Comparison of ENCODE assay signal across 10 cellular contexts in genomic region chr17:40035162-40035559, GRCh38. TPM values are rescaled to one million over a fixed set of nuclear protein-coding genes. Genes with fewer than 3 reads are reported as not detected.
A peak's percentile ranks its signal among the peaks of the same experiment; 100 is the strongest.
DNase-seq lines count a peak whose midpoint lies in the region; ATAC-seq and TF ChIP-seq lines count a peak whose summit lies in the region.
"Had no signal": no experiment of that assay in that cellular context is flagged by ENCODE, and none has a peak within 500 bp of the region (broad histone marks: within the 10 kb centered on the region; RNA-seq: fewer than 3 reads in every experiment).

No MANE protein-coding gene starts in this region.

- WGBS in esophagus squamous epithelium, 2 donors, result 78% methylated on average over 3 of the region's 12 CpGs; no CpG with 5 or more reads in 1 of the 2 donors
- 20 to 40% methylated on average over 1 to 12 of the region's 12 CpGs for WGBS in testis, 2 donors
- WGBS in thyroid gland, 2 donors, result 73 to 74% methylated on average over 4 to 10 of the region's 12 CpGs

- peak overlapping the region; percentile 65 for H3K9ac ChIP-seq in NT2/D1 (ENCODE audit: insufficient read length, low read depth)

- H3K27me3 ChIP-seq in NT2/D1 (ENCODE audit: insufficient read depth, insufficient read length) (no peaks in the 10 kb centered on the region), esophagus squamous epithelium (no peaks in the 10 kb centered on the region), testis (no peaks in the 10 kb centered on the region), thyroid gland (no peaks in the 10 kb centered on the region)

- H3K27ac ChIP-seq in esophagus squamous epithelium (no peak overlapping the region), testis (no peak overlapping the region), thyroid gland (no peak overlapping the region)

- POLR2A ChIA-PET in naive thymus-derived CD8-positive, alpha-beta T cell (lab: Charles Lee), result interaction anchor here (0.9 kb wide), 1 partner anchor 19 kb away, joined by 3 read pairs; the partner anchor contains the start of gene MED24

- TF ChIP-seq POLR2A in esophagus squamous epithelium (IDR thresholded peaks at IDR 0.05) (no peak), testis (IDR thresholded peaks at IDR 0.05) (no peak), thyroid gland (IDR thresholded peaks at IDR 0.05) (no peak)

- no peaks in the 10 kb centered on the region for H3K9me3 Mint-ChIP-seq in activated CD4-positive, alpha-beta T cell treated with anti-CD3 and anti-CD28 coated beads, Interleukin-2, amount 10 ng/mL, durations not matched to agents 24 days and 14 days
- H3K9me3 Mint-ChIP-seq in naive thymus-derived CD8-positive, alpha-beta T cell, result no peaks in the 10 kb centered on the region

- TF ChIP-seq CTCF in esophagus squamous epithelium (IDR thresholded peaks at IDR 0.05), result peak in 4 of 6 experiments; percentile 22 to 48 (median 34)
- TF ChIP-seq CTCF in testis (IDR thresholded peaks at IDR 0.05), result peak in 2 of 3 experiments; percentile 45 to 52
- peak in 2 of 6 experiments; percentile 8 to 24 for TF ChIP-seq CTCF in thyroid gland (IDR thresholded peaks at IDR 0.05)

- H3K4me1 ChIP-seq in NT2/D1 (ENCODE audit: insufficient read depth, insufficient read length) (peaks cover 6% of the 10 kb centered on the region), esophagus squamous epithelium (peaks cover 0 to 64% (median 8%) of the 10 kb centered on the region in 3 donors), testis (no peaks in the 10 kb centered on the region), thyroid gland (peaks cover 19 to 30% of the 10 kb centered on the region in 2 donors)

- peaks cover 19% of the 10 kb centered on the region for H3K36me3 Mint-ChIP-seq in activated CD4-positive, alpha-beta T cell treated with anti-CD3 and anti-CD28 coated beads, Interleukin-2, amount 10 ng/mL, durations not matched to agents 24 days and 14 days (ENCODE audit: low read depth)
- peaks cover 5 to 57% (median 9%) of the 10 kb centered on the region in 3 donors for H3K36me3 Mint-ChIP-seq in naive thymus-derived CD8-positive, alpha-beta T cell

- no peak overlapping the region for H3K4me3 Mint-ChIP-seq in activated CD4-positive, alpha-beta T cell treated with anti-CD3 and anti-CD28 coated beads, Interleukin-2, amount 10 ng/mL, durations not matched to agents 24 days and 14 days
- no peak overlapping the region for H3K4me3 Mint-ChIP-seq in naive thymus-derived CD8-positive, alpha-beta T cell

- DNase-seq in activated CD4-positive, alpha-beta T cell treated with anti-CD3 and anti-CD28 coated beads for 48 hours, result peak; percentile 25
- DNase-seq in activated CD4-positive, alpha-beta T cell treated with anti-CD3 and anti-CD28 coated beads, Interleukin-2, amount 10 ng/mL, durations not matched to agents 24 days and 14 days, result no peak
- peak; percentile 52 for DNase-seq in NT2/D1 (ENCODE audit: low read depth, low spot score)
- no peak for DNase-seq in esophagus squamous epithelium (lab: John Stamatoyannopoulos, UW)
- DNase-seq in testis, result peak; percentile 60
- no peak for DNase-seq in naive thymus-derived CD8-positive, alpha-beta T cell
- DNase-seq in thyroid gland, result no peak
- DNase-seq: central memory CD4-positive, alpha-beta T cell; NCI-H1092 had no signal

- H3K36me3 ChIP-seq in NT2/D1 (ENCODE audit: insufficient read depth, insufficient read length, low read length), result peaks cover 63% of the 10 kb centered on the region
- H3K36me3 ChIP-seq in esophagus squamous epithelium, result peaks cover 20 to 61% (median 30%) of the 10 kb centered on the region in 3 donors
- no peaks in the 10 kb centered on the region for H3K36me3 ChIP-seq in testis (ENCODE audit: low read depth, missing control alignments)
- peaks cover 23 to 32% of the 10 kb centered on the region in 2 donors for H3K36me3 ChIP-seq in thyroid gland

- H3K27me3 Mint-ChIP-seq in activated CD4-positive, alpha-beta T cell treated with anti-CD3 and anti-CD28 coated beads, Interleukin-2, amount 10 ng/mL, durations not matched to agents 24 days and 14 days, result no peaks in the 10 kb centered on the region
- no peaks in the 10 kb centered on the region for H3K27me3 Mint-ChIP-seq in naive thymus-derived CD8-positive, alpha-beta T cell

- intact Hi-C loops in activated CD4-positive, alpha-beta T cell treated with anti-CD3 and anti-CD28 coated beads, Interleukin-2, amount 10 ng/mL, durations not matched to agents 24 days and 14 days (cut with micrococcal nuclease), result no loop called here
- intact Hi-C loops in esophagus squamous epithelium (cut with DNase I) (no loop called here), testis (cut with DNase I; ENCODE audit: low total_unique reads) (no loop called here), thyroid gland (cut with DNase I) (no loop called here)

- H3K9me3 ChIP-seq in NT2/D1 (ENCODE audit: insufficient read depth, low read length) (no peaks in the 10 kb centered on the region), esophagus squamous epithelium (no peaks in the 10 kb centered on the region), testis (no peaks in the 10 kb centered on the region), thyroid gland (no peaks in the 10 kb centered on the region)

- no peak for ATAC-seq in GM21367 (IDR thresholded peaks at IDR 0.05; ENCODE audit: unreplicated experiment)
- ATAC-seq in naive thymus-derived CD8-positive, alpha-beta T cell, result no peak

- no peak overlapping the region for H3K27ac Mint-ChIP-seq in activated CD4-positive, alpha-beta T cell treated with anti-CD3 and anti-CD28 coated beads, Interleukin-2, amount 10 ng/mL, durations not matched to agents 24 days and 14 days
- no peak overlapping the region for H3K27ac Mint-ChIP-seq in naive thymus-derived CD8-positive, alpha-beta T cell

- H3K4me3 ChIP-seq in NT2/D1 (ENCODE audit: insufficient read length, low read depth) (no peak overlapping the region), esophagus squamous epithelium (no peak overlapping the region), testis (no peak overlapping the region), thyroid gland (replicated peaks in 1 of 3) (no peak overlapping the region)

- no peaks in the 10 kb centered on the region for H3K4me1 Mint-ChIP-seq in activated CD4-positive, alpha-beta T cell treated with anti-CD3 and anti-CD28 coated beads, Interleukin-2, amount 10 ng/mL, durations not matched to agents 24 days and 14 days
- H3K4me1 Mint-ChIP-seq in naive thymus-derived CD8-positive, alpha-beta T cell, result peaks cover 0 to 5% (median 4%) of the 10 kb centered on the region in 4 donors

RNA-seq across cellular contexts. Expression of gene MED24, which starts 19.0 kb away (rescaled TPM):
- total RNA-seq in activated CD4-positive, alpha-beta T cell treated with anti-CD3 and anti-CD28 coated beads, Interleukin-2, amount 10 ng/mL, durations not matched to agents 24 days and 14 days, result 118 and 122 TPM in 2 replicates
- 10 to 100 TPM; 44.2 to 56.1 (median 49.0) TPM for total RNA-seq in esophagus squamous epithelium
- total RNA-seq in testis, result 100 to 1,000 TPM; 151 to 172 TPM
- polyA plus RNA-seq in testis (ENCODE audit: insufficient read depth, low read depth, low replicate concordance), result 127 TPM
- 100 to 1,000 TPM; 104 TPM for total RNA-seq in naive thymus-derived CD8-positive, alpha-beta T cell
- 10 to 100 TPM; 37.3 to 67.7 (median 42.1) TPM for polyA plus RNA-seq in naive thymus-derived CD8-positive, alpha-beta T cell
- 10 to 100 TPM; 37.1 to 68.4 (median 56.6) TPM for total RNA-seq in thyroid gland

RNA-seq across cellular contexts. Expression of gene CSF3, which starts 19.9 kb away (rescaled TPM):
- total RNA-seq in activated CD4-positive, alpha-beta T cell treated with anti-CD3 and anti-CD28 coated beads, Interleukin-2, amount 10 ng/mL, durations not matched to agents 24 days and 14 days, result not detected in 2 replicates
- 1 to 10 TPM in 1 of 4 donors, not detected in 3; 4.0 TPM for total RNA-seq in esophagus squamous epithelium
- total RNA-seq in testis, result 1 to 10 TPM; 2.4 to 3.6 TPM
- 0.80 TPM for polyA plus RNA-seq in testis (ENCODE audit: insufficient read depth, low read depth, low replicate concordance)
- not detected for total RNA-seq in naive thymus-derived CD8-positive, alpha-beta T cell
- not detected for polyA plus RNA-seq in naive thymus-derived CD8-positive, alpha-beta T cell
- total RNA-seq in thyroid gland, result not detected

RNA-seq across cellular contexts. Expression of gene THRA, which starts 27.6 kb away (rescaled TPM):
- 4.5 and 5.1 TPM in 2 replicates for total RNA-seq in activated CD4-positive, alpha-beta T cell treated with anti-CD3 and anti-CD28 coated beads, Interleukin-2, amount 10 ng/mL, durations not matched to agents 24 days and 14 days
- total RNA-seq in esophagus squamous epithelium (10 to 100 TPM in 2 of 4 donors, 1 to 10 TPM in 2; 4.2 to 27.1 (median 13.4) TPM), testis (10 to 100 TPM; 44.9 to 51.7 TPM), thyroid gland (10 to 100 TPM; 34.0 to 52.9 (median 44.8) TPM)
- polyA plus RNA-seq in testis (ENCODE audit: insufficient read depth, low read depth, low replicate concordance), result 41.2 TPM
- total RNA-seq in naive thymus-derived CD8-positive, alpha-beta T cell, result 10 to 100 TPM; 53.6 to 54.2 TPM
- polyA plus RNA-seq in naive thymus-derived CD8-positive, alpha-beta T cell, result 10 to 100 TPM; 11.3 to 23.3 (median 22.2) TPM

RNA-seq across cellular contexts. Expression of gene PSMD3, which starts 54.6 kb away (rescaled TPM):
- 199 and 204 TPM in 2 replicates for total RNA-seq in activated CD4-positive, alpha-beta T cell treated with anti-CD3 and anti-CD28 coated beads, Interleukin-2, amount 10 ng/mL, durations not matched to agents 24 days and 14 days
- 100 to 1,000 TPM in 1 of 4 donors, 10 to 100 TPM in 3; 72.2 to 121 (median 84.7) TPM for total RNA-seq in esophagus squamous epithelium
- total RNA-seq in testis, result 100 to 1,000 TPM; 112 to 129 TPM
- polyA plus RNA-seq in testis (ENCODE audit: insufficient read depth, low read depth, low replicate concordance), result 128 TPM
- 10 to 100 TPM; 77.1 to 87.9 TPM for total RNA-seq in naive thymus-derived CD8-positive, alpha-beta T cell
- polyA plus RNA-seq in naive thymus-derived CD8-positive, alpha-beta T cell, result 10 to 100 TPM; 45.4 to 55.9 (median 51.5) TPM
- 100 to 1,000 TPM in 1 of 4 donors, 10 to 100 TPM in 3; 65.0 to 100 (median 98.8) TPM for total RNA-seq in thyroid gland

Comparison
In these comparisons a context has a peak if more than half of its experiments do, and no peak if none do; other contexts are left out.
1. DNase-seq: peak in activated CD4-positive, alpha-beta T cell treated with anti-CD3 and anti-CD28 coated beads for 48 hours (single experiment), NT2/D1 (single experiment) and testis (single experiment); none in activated CD4-positive, alpha-beta T cell treated with anti-CD3 and anti-CD28 coated beads, Interleukin-2, amount 10 ng/mL, durations not matched to agents 24 days and 14 days (single experiment), esophagus squamous epithelium (single experiment), naive thymus-derived CD8-positive, alpha-beta T cell (0 of 10) and thyroid gland (0 of 2).